ENCODE assay signal across 8 cellular contexts in genomic region chr19:16247353-16248182, GRCh38. TPM values are rescaled to one million over a fixed set of nuclear protein-coding genes. Genes with fewer than 3 reads are reported as not detected.
DNase-seq lines count a peak whose midpoint lies in the region; ATAC-seq and TF ChIP-seq lines count a peak whose summit lies in the region.

No MANE protein-coding gene starts in this region.

- ATAC-seq in GM19397 (IDR thresholded peaks at IDR 0.05; ENCODE audit: unreplicated experiment), result no peak

- peaks cover 14% of the 10 kb centered on the region for H3K4me1 Mint-ChIP-seq in dendritic cell treated with granulocyte-macrophage colony-stimulating factor and Interleukin-4, amounts not matched to agents 40 ng/mL and 50 ng/mL, for 4 days (ENCODE audit: low read depth)

- no peak overlapping the region for H3K9ac ChIP-seq in liver (ENCODE audit: low read depth in 1 of 2, low read length in 2 of 2)

- intact Hi-C loops in dendritic cell treated with granulocyte-macrophage colony-stimulating factor and Interleukin-4, amounts not matched to agents 40 ng/mL and 50 ng/mL, for 4 days (cut with micrococcal nuclease), result loop anchor here (1.0 to 5.0 kb wide), 2 partner anchors 80 to 136 kb away; no protein-coding TSS in a partner anchor

- H3K9me3 ChIP-seq in HAP-1 (no peaks in the 10 kb centered on the region), liver (ENCODE audit: control insufficient read depth in 4 of 4, low read length in 3 of 4) (no peaks in the 10 kb centered on the region)

- no peak overlapping the region for H3K4me3 ChIP-seq in HAP-1
- no peak overlapping the region for H3K4me3 ChIP-seq in liver (ENCODE audit: low read depth in 1 of 3, low read length in 3 of 3)

- H3K4me3 Mint-ChIP-seq in dendritic cell treated with granulocyte-macrophage colony-stimulating factor and Interleukin-4, amounts not matched to agents 40 ng/mL and 50 ng/mL, for 4 days, result no peak overlapping the region

- H3K27ac ChIP-seq in liver (ENCODE audit: low read depth in 1 of 2, low read length in 2 of 2), result no peak overlapping the region

- H3K36me3 Mint-ChIP-seq in dendritic cell treated with granulocyte-macrophage colony-stimulating factor and Interleukin-4, amounts not matched to agents 40 ng/mL and 50 ng/mL, for 4 days (ENCODE audit: low read depth), result no peaks in the 10 kb centered on the region

- no peaks in the 10 kb centered on the region for H3K9me3 Mint-ChIP-seq in dendritic cell treated with granulocyte-macrophage colony-stimulating factor and Interleukin-4, amounts not matched to agents 40 ng/mL and 50 ng/mL, for 4 days

- H3K27me3 Mint-ChIP-seq in dendritic cell treated with granulocyte-macrophage colony-stimulating factor and Interleukin-4, amounts not matched to agents 40 ng/mL and 50 ng/mL, for 4 days, result peaks cover 6% of the 10 kb centered on the region

- H3K27me3 ChIP-seq in HAP-1 (ENCODE audit: low read depth) (no peaks in the 10 kb centered on the region), liver (ENCODE audit: control insufficient read depth in 4 of 4, insufficient read depth in 4 of 4, low read length in 3 of 4) (no peaks in the 10 kb centered on the region)

- H3K27ac Mint-ChIP-seq in dendritic cell treated with granulocyte-macrophage colony-stimulating factor and Interleukin-4, amounts not matched to agents 40 ng/mL and 50 ng/mL, for 4 days, result peak overlapping the region; percentile 57

- H3K4me1 ChIP-seq in HAP-1 (no peaks in the 10 kb centered on the region), liver (ENCODE audit: control insufficient read depth in 4 of 4, insufficient read depth in 4 of 4, low read length in 3 of 4) (no peaks in the 10 kb centered on the region)

- peak; percentile 96 for TF ChIP-seq CTCF in AG09319 (IDR thresholded peaks at IDR 0.05; ENCODE audit: low read depth, low read length)
- TF ChIP-seq CTCF in liver (IDR thresholded peaks at IDR 0.05; ENCODE audit: low read depth, low read length, missing input control), result peak; percentile 96

- DNase-seq in AG09319 (ENCODE audit: extremely low read depth, low read depth) (peak; percentile 20), HAP-1 (ENCODE audit: low spot score in 2 of 2) (peak; percentile 61 to 92), NCI-H748 (lab: John Stamatoyannopoulos, UW; ENCODE audit: unreplicated experiment) (peak; percentile 48)
- DNase-seq in activated CD4-positive, alpha-beta T cell treated with anti-CD3 and anti-CD28 coated beads, Interleukin-2, amount 50 U/mL, for 48 hours, result peak; percentile 91 to 92
- DNase-seq in stimulated activated CD4-positive, alpha-beta T cell treated with anti-CD3 and anti-CD28 coated beads, TNF-alpha, amount 100 ng/mL, for 1 hour (ENCODE audit: low read depth in 3 of 3, low spot score in 1 of 3), result peak; percentile 64 to 87 (median 75)

- 35% methylated on average over 18 of the region's 18 CpGs for WGBS in liver

- peak; percentile 95 to 99 for TF ChIP-seq RAD21 in liver (IDR thresholded peaks at IDR 0.05)

- in situ Hi-C loops in HAP-1 (cut with MboI; ENCODE audit: low sequenced_read_pairs), result loop anchor here (5.0 kb wide), 1 partner anchor 135 kb away; no protein-coding TSS in a partner anchor

- H3K36me3 ChIP-seq in HAP-1 (replicated peaks) (no peaks in the 10 kb centered on the region), liver (ENCODE audit: control insufficient read depth in 4 of 4, insufficient read depth in 3 of 4, low read depth in 1 of 4, low read length in 3 of 4) (no peaks in the 10 kb centered on the region)

TF ChIP-seq in liver, 16 proteins besides CTCF, POLR2A, EP300 and RAD21:
- no peak for TF ChIP-seq HNF4A (conservative IDR thresholded peaks at IDR 0.05)
- TF ChIP-seq RXRA (IDR thresholded peaks at IDR 0.05), result no peak
- no peak for TF ChIP-seq REST (IDR thresholded peaks at IDR 0.05)
- TF ChIP-seq YY1 (IDR thresholded peaks at IDR 0.05), result no peak

RNA-seq across cellular contexts. Expression of gene AP1M1, which starts 49.9 kb away (rescaled TPM):
- total RNA-seq in liver, result 10 to 100 TPM; 25.4 to 62.2 TPM
- 10 to 100 TPM; 50.4 TPM for polyA plus RNA-seq in liver

Comparison
In these comparisons a context has a peak if more than half of its experiments do, and no peak if none do; other contexts are left out.
1. DNase-seq: peak in every context shown above with its lines; median percentile 92 in activated CD4-positive, alpha-beta T cell treated with anti-CD3 and anti-CD28 coated beads, Interleukin-2, amount 50 U/mL, for 48 hours; 76 in HAP-1; 75 in stimulated activated CD4-positive, alpha-beta T cell treated with anti-CD3 and anti-CD28 coated beads, TNF-alpha, amount 100 ng/mL, for 1 hour; 48 in NCI-H748; 20 in AG09319.